34 cellular contexts compared by ENCODE assay signal in the genomic region with DNA sequence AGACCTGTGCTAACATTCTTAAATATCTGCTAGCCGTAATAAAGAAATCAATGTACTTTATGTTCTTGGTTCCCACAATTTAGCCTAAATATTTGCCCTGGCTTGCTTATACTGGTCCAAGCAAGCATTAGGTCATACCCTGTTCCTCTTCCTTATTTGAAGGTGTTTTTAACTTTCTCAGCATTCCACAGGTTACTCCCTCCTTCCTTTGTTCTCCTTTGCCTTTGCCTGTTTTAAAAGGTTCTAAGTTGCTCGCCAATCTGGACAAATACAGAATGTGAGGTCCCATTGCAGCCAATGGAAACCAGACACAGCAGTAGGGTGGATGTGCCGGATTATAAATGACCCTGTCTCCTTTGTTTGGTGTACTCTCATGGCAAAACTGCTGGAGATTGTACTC.
"Had no signal": no experiment of that assay in that cellular context is flagged by ENCODE, and none has a peak within 500 bp of the region (broad histone marks: within the 10 kb centered on the region; RNA-seq: fewer than 3 reads in every experiment).

No MANE protein-coding gene starts in this region.

- H3K36me3 Mint-ChIP-seq: activated CD8-positive, alpha-beta memory T cell treated with anti-CD3 and anti-CD28 coated beads, Interleukin-2, amount 10 ng/mL, durations not matched to agents 7 days and 5 days; activated naive CD4-positive, alpha-beta T cell treated with anti-CD3 and anti-CD28 coated beads, Interleukin-2, amount 10 ng/mL, durations not matched to agents 7 days and 5 days; activated naive CD8-positive, alpha-beta T cell had no signal

- H3K4me1 Mint-ChIP-seq: activated CD4-positive, alpha-beta memory T cell treated with anti-CD3 and anti-CD28 coated beads, Interleukin-2, amount 10 ng/mL, durations not matched to agents 7 days and 5 days; activated CD8-positive, alpha-beta memory T cell treated with anti-CD3 and anti-CD28 coated beads, Interleukin-2, amount 10 ng/mL, durations not matched to agents 7 days and 5 days; activated naive CD4-positive, alpha-beta T cell treated with anti-CD3 and anti-CD28 coated beads, Interleukin-2, amount 10 ng/mL, durations not matched to agents 7 days and 5 days; activated naive CD8-positive, alpha-beta T cell treated with anti-CD3 and anti-CD28 coated beads, Interleukin-2, amount 50 U/mL, for 24 hours; central memory CD8-positive, alpha-beta T cell had no signal

- ATAC-seq: activated CD8-positive, alpha-beta memory T cell treated with anti-CD3 and anti-CD28 coated beads, Interleukin-2, amount 10 ng/mL, durations not matched to agents 7 days and 5 days; activated naive CD8-positive, alpha-beta T cell treated with anti-CD3 and anti-CD28 coated beads, Interleukin-2, amount 50 U/mL, for 24 hours; K562; PC-3; Right ventricle myocardium inferior had no signal

- H3K4me3 ChIP-seq: cardiac muscle cell, K562, Peyer's patch had no signal

- FAIRE-seq: K562 had no signal

- H3K27ac Mint-ChIP-seq: activated CD4-positive, alpha-beta memory T cell treated with anti-CD3 and anti-CD28 coated beads, Interleukin-2, amount 10 ng/mL, durations not matched to agents 7 days and 5 days; activated CD8-positive, alpha-beta memory T cell treated with anti-CD3 and anti-CD28 coated beads, Interleukin-2, amount 10 ng/mL, durations not matched to agents 7 days and 5 days; activated naive CD4-positive, alpha-beta T cell treated with anti-CD3 and anti-CD28 coated beads, Interleukin-2, amount 10 ng/mL, durations not matched to agents 7 days and 5 days; activated naive CD8-positive, alpha-beta T cell; activated naive CD8-positive, alpha-beta T cell treated with anti-CD3 and anti-CD28 coated beads, Interleukin-2, amount 50 U/mL, for 24 hours had no signal

- H3K27ac ChIP-seq: brain microvascular endothelial cell, cardiac muscle cell, Peyer's patch, RWPE1, WERI-Rb-1 had no signal

- DNase-seq: activated CD4-positive, alpha-beta memory T cell treated with anti-CD3 and anti-CD28 coated beads, Interleukin-2, amount 10 ng/mL, durations not matched to agents 7 days and 5 days; activated CD4-positive, alpha-beta T cell treated with anti-CD3 and anti-CD28 coated beads for 1 hour; activated CD4-positive, alpha-beta T cell treated with anti-CD3 and anti-CD28 coated beads for 48 hours; activated CD4-positive, CD25-positive, alpha-beta regulatory T cell; activated CD8-positive, alpha-beta memory T cell treated with anti-CD3 and anti-CD28 coated beads for 24 hours; activated CD8-positive, alpha-beta memory T cell treated with anti-CD3 and anti-CD28 coated beads, Interleukin-2, amount 10 ng/mL, durations not matched to agents 7 days and 5 days; activated CD8-positive, alpha-beta memory T cell treated with anti-CD3 and anti-CD28 coated beads, Interleukin-2, amount 50 U/mL, for 48 hours; activated effector memory CD4-positive, alpha-beta T cell treated with Interleukin-2 at 50 U/mL for 16 hours; activated naive CD4-positive, alpha-beta T cell treated with anti-CD3 and anti-CD28 coated beads, Interleukin-2, amount 10 ng/mL, durations not matched to agents 7 days and 5 days; activated naive CD8-positive, alpha-beta T cell treated with anti-CD3 and anti-CD28 coated beads, Interleukin-2, amount 50 U/mL, for 24 hours; activated T-cell treated with anti-CD3 and anti-CD28 coated beads, Interleukin-2, amount 50 U/mL, for 48 hours; anterior cingulate cortex; brain microvascular endothelial cell; Karpas-422; NCI-H1105; NCI-H1417 treated with DMSO at 0.1 percent for 48 hours; NCI-H187 treated with DMSO at 0.1 percent for 48 hours; NCI-H2081 treated with DMSO at 0.1 percent for 48 hours; NCI-H345; NCI-H524 treated with DMSO at 0.1 percent for 48 hours; PC-3; Peyer's patch; SIG-M5; SW 1271; T-helper 1 cell; T-helper 2 cell; T-helper 9 cell; WERI-Rb-1 had no signal

- H3K4me3 Mint-ChIP-seq: activated CD4-positive, alpha-beta memory T cell treated with anti-CD3 and anti-CD28 coated beads, Interleukin-2, amount 10 ng/mL, durations not matched to agents 7 days and 5 days; activated CD8-positive, alpha-beta memory T cell treated with anti-CD3 and anti-CD28 coated beads, Interleukin-2, amount 10 ng/mL, durations not matched to agents 7 days and 5 days; activated naive CD4-positive, alpha-beta T cell treated with anti-CD3 and anti-CD28 coated beads, Interleukin-2, amount 10 ng/mL, durations not matched to agents 7 days and 5 days; activated naive CD8-positive, alpha-beta T cell; activated naive CD8-positive, alpha-beta T cell treated with anti-CD3 and anti-CD28 coated beads, Interleukin-2, amount 50 U/mL, for 24 hours; central memory CD8-positive, alpha-beta T cell had no signal

- H3K27me3 Mint-ChIP-seq: activated CD4-positive, alpha-beta memory T cell treated with anti-CD3 and anti-CD28 coated beads, Interleukin-2, amount 10 ng/mL, durations not matched to agents 7 days and 5 days; activated CD8-positive, alpha-beta memory T cell treated with anti-CD3 and anti-CD28 coated beads, Interleukin-2, amount 10 ng/mL, durations not matched to agents 7 days and 5 days; activated naive CD4-positive, alpha-beta T cell treated with anti-CD3 and anti-CD28 coated beads, Interleukin-2, amount 10 ng/mL, durations not matched to agents 7 days and 5 days; activated naive CD8-positive, alpha-beta T cell; activated naive CD8-positive, alpha-beta T cell treated with anti-CD3 and anti-CD28 coated beads, Interleukin-2, amount 50 U/mL, for 24 hours; central memory CD8-positive, alpha-beta T cell had no signal
